Comparison of ENCODE assay signal across 1 cellular context in genomic region chr2:240946654-240947053, GRCh38.
TF ChIP-seq lines count a peak whose summit lies in the region.

No MANE protein-coding gene starts in this region.

TF ChIP-seq in GM12878, 131 proteins besides CTCF, POLR2A, EP300 and RAD21:
- TF ChIP-seq CHD4 (IDR thresholded peaks at IDR 0.05) (no peak), TARDBP (IDR thresholded peaks at IDR 0.05; ENCODE audit: borderline replicate concordance) (no peak), RELB (IDR thresholded peaks at IDR 0.05; ENCODE audit: low read depth) (no peak), ELK1 (IDR thresholded peaks at IDR 0.05; ENCODE audit: low read depth, low read length) (no peak), ZNF207 (IDR thresholded peaks at IDR 0.05; ENCODE audit: borderline replicate concordance) (no peak), IRF5 (IDR thresholded peaks at IDR 0.05; ENCODE audit: borderline replicate concordance) (no peak), BCL11A (IDR thresholded peaks at IDR 0.05; ENCODE audit: low read depth, low read length) (no peak)
